Comparison of ENCODE assay signal across 24 cellular contexts in genomic region chr6:113777601-113778000, GRCh38.
"Had no signal": no experiment of that assay in that cellular context is flagged by ENCODE, and none has a peak within 500 bp of the region (broad histone marks: within the 10 kb centered on the region; RNA-seq: fewer than 3 reads in every experiment).

No MANE protein-coding gene starts in this region.

- H3K36me3 Mint-ChIP-seq: activated naive CD8-positive, alpha-beta T cell treated with anti-CD3 and anti-CD28 coated beads, Interleukin-2, amount 10 ng/mL, durations not matched to agents 7 days and 5 days; immature natural killer cell; natural killer cell treated with Interleukin-12 subunit alpha and Interleukin-12 subunit beta and Interleukin-15 and Interleukin-18, amount 100 ng/mL, for 72 hours; stimulated activated naive B cell treated with anti-CD40 and anti-IgM and Interleukin-4, amounts not matched to agents 10 μg/mL and 1 μg/mL and 100 μg/mL, for 72 hours had no signal

- H3K9me3 Mint-ChIP-seq: activated B cell treated with CpG ODN at 0.5 μM for 24 hours; activated naive CD4-positive, alpha-beta T cell treated with anti-CD3 and anti-CD28 coated beads for 36 hours; activated naive CD8-positive, alpha-beta T cell treated with anti-CD3 and anti-CD28 coated beads, Interleukin-2, amount 10 ng/mL, durations not matched to agents 7 days and 5 days; activated T-cell treated with anti-CD3 and anti-CD28 coated beads, Interleukin-2, amount 50 U/mL, for 72 hours; natural killer cell treated with Interleukin-12 subunit alpha and Interleukin-12 subunit beta and Interleukin-15 and Interleukin-18, amount 100 ng/mL, for 72 hours; stimulated activated naive B cell treated with anti-CD40 and anti-IgM and Interleukin-4, amounts not matched to agents 10 μg/mL and 1 μg/mL and 100 μg/mL, for 72 hours had no signal

- H3K9me3 ChIP-seq: heart left ventricle, left lung, testis, upper lobe of right lung had no signal

- H3K4me3 ChIP-seq: cardiac muscle cell, heart left ventricle, left lung, smooth muscle cell, testis, upper lobe of right lung had no signal

- H3K27ac ChIP-seq: cardiac muscle cell, heart left ventricle, left lung, parathyroid adenoma, testis, upper lobe of right lung had no signal

- H3K36me3 ChIP-seq: cardiac muscle cell, heart left ventricle, left lung, upper lobe of right lung had no signal

- H3K4me3 Mint-ChIP-seq: activated B cell treated with CpG ODN at 0.5 μM for 24 hours; activated naive CD4-positive, alpha-beta T cell treated with anti-CD3 and anti-CD28 coated beads for 36 hours; activated naive CD8-positive, alpha-beta T cell treated with anti-CD3 and anti-CD28 coated beads, Interleukin-2, amount 10 ng/mL, durations not matched to agents 7 days and 5 days; activated T-cell treated with anti-CD3 and anti-CD28 coated beads, Interleukin-2, amount 50 U/mL, for 72 hours; immature natural killer cell; natural killer cell treated with Interleukin-12 subunit alpha and Interleukin-12 subunit beta and Interleukin-15 and Interleukin-18, amount 100 ng/mL, for 72 hours; stimulated activated naive B cell treated with anti-CD40 and anti-IgM and Interleukin-4, amounts not matched to agents 10 μg/mL and 1 μg/mL and 100 μg/mL, for 72 hours had no signal

- H3K27ac Mint-ChIP-seq: activated B cell treated with CpG ODN at 0.5 μM for 24 hours; activated naive CD4-positive, alpha-beta T cell treated with anti-CD3 and anti-CD28 coated beads for 36 hours; activated naive CD8-positive, alpha-beta T cell treated with anti-CD3 and anti-CD28 coated beads, Interleukin-2, amount 10 ng/mL, durations not matched to agents 7 days and 5 days; activated T-cell treated with anti-CD3 and anti-CD28 coated beads, Interleukin-2, amount 50 U/mL, for 72 hours; immature natural killer cell; natural killer cell treated with Interleukin-12 subunit alpha and Interleukin-12 subunit beta and Interleukin-15 and Interleukin-18, amount 100 ng/mL, for 72 hours; stimulated activated naive B cell treated with anti-CD40 and anti-IgM and Interleukin-4, amounts not matched to agents 10 μg/mL and 1 μg/mL and 100 μg/mL, for 72 hours had no signal

- H3K4me1 ChIP-seq: parathyroid adenoma, testis, upper lobe of right lung had no signal

- FAIRE-seq: endometrium had no signal

- ATAC-seq: activated T-cell treated with anti-CD3 and anti-CD28 coated beads, Interleukin-2, amount 50 U/mL, for 72 hours; heart left ventricle; left lung; natural killer cell treated with Interleukin-12 subunit alpha and Interleukin-12 subunit beta and Interleukin-15 and Interleukin-18, amount 100 ng/mL, for 72 hours; sciatic nerve; stimulated activated naive B cell treated with anti-CD40 and anti-IgM and Interleukin-4, amounts not matched to agents 10 μg/mL and 1 μg/mL and 100 μg/mL, for 72 hours; upper lobe of right lung had no signal

- DNase-seq: activated B cell treated with CpG ODN at 0.5 μM for 24 hours; activated CD4-positive, alpha-beta T cell treated with anti-CD3 and anti-CD28 coated beads for 4 hours; activated CD4-positive, alpha-beta T cell treated with anti-CD3 and anti-CD28 coated beads, Interleukin-2, amount 50 U/mL, for 48 hours; activated effector memory CD4-positive, alpha-beta T cell treated with Interleukin-2 at 50 U/mL for 16 hours; activated naive CD4-positive, alpha-beta T cell treated with anti-CD3 and anti-CD28 coated beads for 36 hours; activated naive CD8-positive, alpha-beta T cell treated with anti-CD3 and anti-CD28 coated beads, Interleukin-2, amount 10 ng/mL, durations not matched to agents 7 days and 5 days; activated T-cell treated with anti-CD3 and anti-CD28 coated beads, Interleukin-2, amount 50 U/mL, for 72 hours; amygdala; cortex of kidney; heart left ventricle; immature natural killer cell; left lung; midbrain; stimulated activated CD4-positive, alpha-beta T cell treated with anti-CD3 and anti-CD28 coated beads, Interleukin-15, amount 100 ng/mL, for 24 hours; stimulated activated naive B cell treated with anti-CD40 and anti-IgM and Interleukin-4, amounts not matched to agents 10 μg/mL and 1 μg/mL and 100 μg/mL, for 72 hours; T-helper 9 cell; testis; upper lobe of right lung had no signal

- H3K4me2 ChIP-seq: smooth muscle cell had no signal

- H3K27me3 Mint-ChIP-seq: activated B cell treated with CpG ODN at 0.5 μM for 24 hours; natural killer cell treated with Interleukin-12 subunit alpha and Interleukin-12 subunit beta and Interleukin-15 and Interleukin-18, amount 100 ng/mL, for 72 hours; stimulated activated naive B cell treated with anti-CD40 and anti-IgM and Interleukin-4, amounts not matched to agents 10 μg/mL and 1 μg/mL and 100 μg/mL, for 72 hours had no signal

- H3K9ac ChIP-seq: parathyroid adenoma had no signal

- H3K79me2 ChIP-seq: parathyroid adenoma had no signal

- H3K27me3 ChIP-seq: heart left ventricle, left lung, testis, upper lobe of right lung had no signal

- H3K4me1 Mint-ChIP-seq: activated naive CD8-positive, alpha-beta T cell treated with anti-CD3 and anti-CD28 coated beads, Interleukin-2, amount 10 ng/mL, durations not matched to agents 7 days and 5 days; immature natural killer cell had no signal
